8 cellular contexts compared by ENCODE assay signal in the genomic region with DNA sequence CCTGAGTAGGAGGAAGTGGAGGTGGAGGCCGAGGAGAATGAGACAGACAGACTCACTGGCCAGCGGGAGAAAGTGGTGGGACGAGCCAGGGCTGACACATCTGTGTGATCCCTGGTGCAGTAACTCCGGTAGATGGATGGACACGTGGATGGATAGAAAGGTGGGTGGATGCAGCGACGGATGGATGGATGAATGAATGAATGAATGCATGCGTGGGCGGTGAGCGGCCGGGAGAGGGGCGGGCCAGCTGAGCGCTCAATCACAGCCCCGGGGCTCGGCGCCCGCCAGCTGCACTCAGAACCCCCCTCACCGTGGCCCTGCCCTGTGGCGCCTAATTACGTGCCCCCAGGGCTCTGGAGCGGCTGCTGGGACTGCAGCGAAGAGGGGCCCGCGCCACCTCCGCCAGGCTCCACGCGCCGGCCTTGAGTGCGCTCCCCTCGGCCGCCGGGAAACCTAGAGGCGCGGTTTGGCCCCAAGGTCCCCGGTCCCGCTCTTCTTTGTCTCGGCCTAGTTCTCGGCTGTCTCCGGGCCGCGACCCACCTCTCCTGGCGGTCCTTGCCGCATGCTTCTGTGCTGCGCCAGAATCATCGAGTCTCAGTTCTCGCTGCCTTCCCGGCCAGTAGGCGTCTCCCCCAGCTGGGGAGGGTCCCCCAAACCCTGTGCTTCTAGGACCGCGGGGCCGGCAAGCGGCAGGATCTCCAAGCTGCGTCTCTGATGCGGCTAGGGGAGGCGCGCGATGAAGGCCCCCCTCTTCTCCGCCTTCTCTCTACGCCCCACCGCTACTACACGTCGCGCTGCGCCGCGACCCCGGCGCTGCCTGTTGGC. TPM values are rescaled to one million over a fixed set of nuclear protein-coding genes. Genes with fewer than 3 reads are reported as not detected.
DNase-seq lines count a peak whose midpoint lies in the region; ATAC-seq, FAIRE-seq and TF ChIP-seq lines count a peak whose summit lies in the region.

No MANE protein-coding gene starts in this region.

- H3K27ac Mint-ChIP-seq in IgD-negative memory B cell = no peak overlapping the region

- no peak overlapping the region for H4K91ac ChIP-seq in H1 (replicated peaks; ENCODE audit: insufficient read length, low read length)

- H3K14ac ChIP-seq in H1 (ENCODE audit: insufficient read length) = no peak overlapping the region

- H3K56ac ChIP-seq in H1 (replicated peaks; ENCODE audit: insufficient read length, low read depth, low read length) = no peak overlapping the region

- TF ChIP-seq RAD21 in H1 (IDR thresholded peaks at IDR 0.05 in 1 of 2, conservative IDR thresholded peaks at IDR 0.05 in 1 of 2; ENCODE audit: low read depth in 2 of 2, low read length in 2 of 2) = peak in 1 of 2 experiments; percentile 29; a peak in 1 of 4 replicates

- no peak for TF ChIP-seq POLR2A in H1 (IDR thresholded peaks at IDR 0.05; ENCODE audit: control extremely low read depth in 1 of 2, low read depth in 2 of 2, low read length in 2 of 2)

- H3K4me3 ChIP-seq in BE2C (ENCODE audit: low read depth, low read length) = peak overlapping the region; percentile 60
- peak overlapping the region in 3 of 4 experiments; percentile 18 to 68 (median 23); a peak in 5 of 8 replicates for H3K4me3 ChIP-seq in H1 (ENCODE audit: extremely low read depth in 1 of 4, insufficient read depth in 2 of 4, low read depth in 3 of 4, low read length in 4 of 4)

- peak overlapping the region; percentile 48 to 91 (median 84) for H3K4me3 Mint-ChIP-seq in IgD-negative memory B cell

- H3K79me2 ChIP-seq in H1 (ENCODE audit: control insufficient read depth in 1 of 2, insufficient read depth in 2 of 2, low read length in 2 of 2) = no peaks in the 10 kb centered on the region

- no peak overlapping the region for H2BK15ac ChIP-seq in H1 (ENCODE audit: low read length)

- FAIRE-seq in H1 (lab: Jason Lieb, UNC) = no peak

- H2BK12ac ChIP-seq in H1 (ENCODE audit: low read depth, low read length) = 0 out of 2 replicates have a peak overlapping the region, but pooled peaks have one; percentile 60

- no peak overlapping the region for H3K9ac ChIP-seq in H1 (replicated peaks in 1 of 4; ENCODE audit: extremely low read depth in 1 of 4, low read depth in 3 of 4, low read length in 3 of 4)

- peaks cover 7% of the 10 kb centered on the region; the same call in 1 of the 2 replicates for H3K23me2 ChIP-seq in H1 (ENCODE audit: low read depth, low read length)

- H3K36me3 ChIP-seq in BE2C (no peaks in the 10 kb centered on the region), H1 (ENCODE audit: control insufficient read depth in 2 of 4, insufficient read depth in 4 of 4, low read length in 3 of 4) (peaks cover 0 to 3% (median 0%) of the 10 kb centered on the region in 4 experiments; a peak in 1 of 8 replicates)

- no peak overlapping the region for H3K18ac ChIP-seq in H1 (ENCODE audit: extremely low read depth, low read length)

- H3K4me1 ChIP-seq in BE2C (peaks cover 8% of the 10 kb centered on the region), H1 (replicated peaks in 1 of 4; ENCODE audit: control insufficient read depth in 3 of 4, insufficient read depth in 4 of 4, low read length in 3 of 4) (peaks cover 0 to 29% (median 16%) of the 10 kb centered on the region in 4 experiments; a peak in 6 of 7 replicates)

- DNase-seq in BE2C = peak; percentile 56
- peak in 1 of 2 experiments; percentile 69 for DNase-seq in H1 (ENCODE audit: low read depth in 1 of 2, low spot score in 2 of 2)
- peak in 39 of 56 donors; percentile 12 to 85 (median 55) for DNase-seq in nucleus accumbens (lab: John Stamatoyannopoulos, UW)
- DNase-seq in activated CD8-positive, alpha-beta memory T cell treated with anti-CD3 and anti-CD28 coated beads, Interleukin-2, amount 50 U/mL, for 4 hours = no peak
- no peak for DNase-seq in AG08396 (ENCODE audit: low spot score)
- no peak for DNase-seq in HuH-7 (ENCODE audit: low spot score)

- H4K8ac ChIP-seq in H1 (ENCODE audit: extremely low read depth, insufficient read depth, low read length) = peak overlapping the region; percentile 9; the same call in 1 of the 2 replicates

- H3K36me3 Mint-ChIP-seq in IgD-negative memory B cell = peaks cover 9% of the 10 kb centered on the region

- H3K9me3 Mint-ChIP-seq in IgD-negative memory B cell = no peaks in the 10 kb centered on the region

- H3K4me2 ChIP-seq in H1 (ENCODE audit: insufficient read depth in 1 of 2, low read depth in 2 of 2, low read length in 2 of 2) = peak overlapping the region; percentile 80 to 99

- H3K23ac ChIP-seq in H1 (ENCODE audit: insufficient read length) = no peak overlapping the region

- no peak overlapping the region for H2BK20ac ChIP-seq in H1 (ENCODE audit: low read length)

- no peaks in the 10 kb centered on the region for H3K9me3 ChIP-seq in BE2C
- H3K9me3 ChIP-seq in H1 (ENCODE audit: insufficient read depth in 2 of 2, low read depth in 1 of 2, low read length in 1 of 2) = no peaks in the 10 kb centered on the region

- H3K27me3 ChIP-seq in BE2C (no peaks in the 10 kb centered on the region), H1 (replicated peaks in 1 of 4; ENCODE audit: control insufficient read depth in 3 of 4, extremely low read depth in 1 of 4, insufficient read depth in 3 of 4, low read length in 3 of 4) (peaks cover 81 to 99% (median 96%) of the 10 kb centered on the region in 4 experiments)

- H3K4ac ChIP-seq in H1 (replicated peaks; ENCODE audit: insufficient read length, low read depth, low read length) = no peak overlapping the region

- no peak overlapping the region for H2BK5ac ChIP-seq in H1 (ENCODE audit: low read depth, low read length)

- peaks cover 25% of the 10 kb centered on the region for H3K27me3 Mint-ChIP-seq in IgD-negative memory B cell

- H2BK120ac ChIP-seq in H1 (replicated peaks; ENCODE audit: low read depth, low read length) = no peak overlapping the region

- no peak overlapping the region for H2AFZ ChIP-seq in H1 (ENCODE audit: low read length)

- no peaks in the 10 kb centered on the region for H3K79me1 ChIP-seq in H1 (ENCODE audit: low read depth, low read length)

- no peak overlapping the region for H4K5ac ChIP-seq in H1 (ENCODE audit: insufficient read length, low read depth, low read length)

- H3K4me1 Mint-ChIP-seq in IgD-negative memory B cell = peaks cover 19 to 35% (median 26%) of the 10 kb centered on the region in 3 donors

- POLR2A ChIA-PET in H1 (lab: Charles Lee; ENCODE audit: partially characterized antibody) = interaction anchor here (0.7 to 1.5 kb wide), 4 partner anchors 22 to 117 kb away, joined by 3 to 5 read pairs (median 3); no protein-coding TSS in a partner anchor

- ATAC-seq in GM18861 (IDR thresholded peaks at IDR 0.05; ENCODE audit: unreplicated experiment) = no peak

- CTCF ChIA-PET in H1 (lab: Charles Lee; ENCODE audit: partially characterized antibody) = interaction anchor here (1.3 to 1.4 kb wide), 3 partner anchors 11 to 56 kb away, joined by 3 to 7 read pairs (median 3); no protein-coding TSS in a partner anchor

- TF ChIP-seq EP300 in H1 (IDR thresholded peaks at IDR 0.05; ENCODE audit: borderline replicate concordance in 1 of 2, low read depth in 2 of 2, low read length in 2 of 2) = no peak

- no peak for TF ChIP-seq CTCF in BE2C (IDR thresholded peaks at IDR 0.05; ENCODE audit: low read depth, low read length)
- peak in 1 of 3 experiments; percentile 19; a peak in 1 of 4 replicates for TF ChIP-seq CTCF in H1 (IDR thresholded peaks at IDR 0.05; ENCODE audit: control extremely low read depth in 1 of 3, insufficient read depth in 1 of 3, low read depth in 1 of 3, low read length in 3 of 3)

- no peak overlapping the region for H3K27ac ChIP-seq in H1 (ENCODE audit: low read depth, low read length)

- peaks cover 17 to 33% of the 10 kb centered on the region in 2 experiments for H4K20me1 ChIP-seq in H1 (replicated peaks in 1 of 2; ENCODE audit: control insufficient read depth in 1 of 2, insufficient read depth in 2 of 2, low read length in 2 of 2)

- WGBS in H1 (ENCODE audit: extremely low coverage in 1 of 2, insufficient coverage in 1 of 2, insufficient read length in 1 of 2, insufficient replicate concordance in 2 of 2, low coverage in 1 of 2, low lambda C conversion rate in 2 of 2, missing lambda C conversion rate in 1 of 2), 2 experiments = 5% methylated on average over 63 of the region's 68 CpGs; no CpG with 5 or more reads in 1 of the 2 experiments

- H2AK5ac ChIP-seq in H1 (ENCODE audit: low read depth, low read length) = peak overlapping the region; percentile 28; the same call in 1 of the 2 replicates

TF ChIP-seq in H1, 55 proteins besides CTCF, POLR2A, EP300 and RAD21:
- TF ChIP-seq, protein P1, sequence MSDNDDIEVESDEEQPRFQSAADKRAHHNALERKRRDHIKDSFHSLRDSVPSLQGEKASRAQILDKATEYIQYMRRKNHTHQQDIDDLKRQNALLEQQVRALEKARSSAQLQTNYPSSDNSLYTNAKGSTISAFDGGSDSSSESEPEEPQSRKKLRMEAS (IDR thresholded peaks at IDR 0.05) = peak; percentile 71
- no peak for TF ChIP-seq POU5F1 (IDR thresholded peaks at IDR 0.05; ENCODE audit: low read depth, low read length)
- TF ChIP-seq SUZ12 (IDR thresholded peaks at IDR 0.05; ENCODE audit: low read length) = peak; percentile 89
- TF ChIP-seq, protein P2, sequence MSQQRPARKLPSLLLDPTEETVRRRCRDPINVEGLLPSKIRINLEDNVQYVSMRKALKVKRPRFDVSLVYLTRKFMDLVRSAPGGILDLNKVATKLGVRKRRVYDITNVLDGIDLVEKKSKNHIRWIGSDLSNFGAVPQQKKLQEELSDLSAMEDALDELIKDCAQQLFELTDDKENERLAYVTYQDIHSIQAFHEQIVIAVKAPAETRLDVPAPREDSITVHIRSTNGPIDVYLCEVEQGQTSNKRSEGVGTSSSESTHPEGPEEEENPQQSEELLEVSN (IDR thresholded peaks at IDR 0.05) = peak; percentile 30; the same call in 1 of the 2 replicates
- peak; percentile 96 for TF ChIP-seq EZH2 (IDR thresholded peaks at IDR 0.05; ENCODE audit: low read depth, low read length, severe bottlenecking)
- TF ChIP-seq JUN (IDR thresholded peaks at IDR 0.05; ENCODE audit: low read depth, low read length) = no peak
- TF ChIP-seq EGR1 (IDR thresholded peaks at IDR 0.05; ENCODE audit: borderline replicate concordance, low read depth, low read length) = peak; percentile 90
- peak; percentile 84 for TF ChIP-seq FOSL1 (IDR thresholded peaks at IDR 0.05; ENCODE audit: insufficient read depth, low read depth, low read length)

RNA-seq across cellular contexts. Expression of a gene that starts 41.0 kb away (rescaled TPM):
- polyA plus RNA-seq in BE2C (2012; ENCODE audit: insufficient read depth, insufficient read length, low read depth) = 26.3 TPM
- 3.0 TPM for polyA plus RNA-seq in IgD-negative memory B cell
- 0.80 and 1.2 TPM in 2 replicates for total RNA-seq in H1 (2021; fragmentation: NEBNext Ultra II Directional; extraction: Animal tissue kit (Norgen Biotek cat#: 25700))
- polyA plus RNA-seq in H1 (2011; rRNA removed) = 0.39 and 0.57 TPM in 2 replicates
- polyA plus RNA-seq in H1 (2011; cell fraction: cytosol; rRNA removed) = 0.45 TPM
- polyA plus RNA-seq in H1 (2011; cell fraction: nucleus; rRNA removed) = 1.5 TPM
- 0.89 to 1.6 TPM (median 1.1 TPM) in 4 replicates for polyA plus RNA-seq in H1 (2012, experiment 1 of 2)
- polyA plus RNA-seq in H1 (2012, experiment 2 of 2) = 0.58 TPM
- polyA plus RNA-seq in H1 (2013, experiment 1 of 2) = 0.71 TPM
- 0.57 TPM for polyA plus RNA-seq in H1 (2013, experiment 2 of 2)
- polyA minus RNA-seq in H1 (2011; rRNA and poly(A)+ RNA removed) = 0.13 and 0.22 TPM in 2 replicates
- polyA minus RNA-seq in H1 (2011; cell fraction: cytosol; rRNA and poly(A)+ RNA removed) = 0.73 TPM
- polyA minus RNA-seq in H1 (2011; cell fraction: nucleus; rRNA and poly(A)+ RNA removed) = 1.4 TPM

Comparison
In these comparisons a context has a peak if more than half of its experiments do, and no peak if none do; other contexts are left out.
1. DNase-seq: peak in BE2C (single experiment) and nucleus accumbens (39 of 56); none in activated CD8-positive, alpha-beta memory T cell treated with anti-CD3 and anti-CD28 coated beads, Interleukin-2, amount 50 U/mL, for 4 hours (single experiment), AG08396 (single experiment) and HuH-7 (single experiment).